ENCODE assay signal across 9 cellular contexts in the genomic region with DNA sequence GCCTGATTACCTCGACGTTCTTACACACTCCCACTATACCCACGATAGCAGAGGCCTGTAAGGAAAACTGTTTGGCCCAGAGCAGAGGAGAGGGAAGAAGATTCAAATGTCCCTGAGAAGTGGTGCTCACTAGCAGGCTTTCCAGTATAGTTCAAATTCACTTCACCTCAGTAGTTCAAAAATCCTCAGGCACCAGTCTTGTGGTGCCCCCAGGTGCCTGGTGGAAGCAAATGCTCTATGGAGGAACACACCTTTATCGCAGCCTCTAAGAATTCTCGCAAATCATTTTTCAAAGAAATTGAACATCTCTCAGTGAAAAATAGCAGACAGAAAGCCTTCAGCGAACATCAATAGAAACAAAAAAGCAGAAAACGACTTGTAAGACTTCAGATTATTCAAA. TPM values are rescaled to one million over a fixed set of nuclear protein-coding genes. Genes with fewer than 3 reads are reported as not detected.
A peak's percentile ranks its signal among the peaks of the same experiment; 100 is the strongest.
DNase-seq lines count a peak whose midpoint lies in the region; TF ChIP-seq lines count a peak whose summit lies in the region.
"Had no signal": no experiment of that assay in that cellular context is flagged by ENCODE, and none has a peak within 500 bp of the region (broad histone marks: within the 10 kb centered on the region; RNA-seq: fewer than 3 reads in every experiment).

No MANE protein-coding gene starts in this region.

- CTCF ChIA-PET in MCF 10A (lab: Yijun Ruan, JAX), result interaction anchor here (0.6 to 1.9 kb wide), 11 partner anchors 9 to 740 kb away, joined by 3 to 9 read pairs (median 3); no protein-coding TSS in a partner anchor

- H3K4me2 ChIP-seq in fibroblast of lung (ENCODE audit: extremely low read depth, insufficient read depth, low read length), result no peak overlapping the region

- H3K4me1 Mint-ChIP-seq in MCF 10A (ENCODE audit: insufficient read depth, unreplicated experiment) (no peaks in the 10 kb centered on the region), type B pancreatic cell (ENCODE audit: unreplicated experiment) (no peaks in the 10 kb centered on the region)

- DNase-seq in MCF 10A (ENCODE audit: unreplicated experiment) (peak; percentile 59), breast epithelium (ENCODE audit: low spot score in 2 of 2) (no peak), NCI-H69 (lab: John Stamatoyannopoulos, UW) (peak; percentile 52), fibroblast of lung (ENCODE audit: low read depth in 2 of 2) (peak; percentile 22 to 28), type B pancreatic cell (ENCODE audit: extremely low spot score, unreplicated experiment) (no peak), germinal center (ENCODE audit: low spot score) (no peak), NOMO-1 treated with dmso at 0.1 percent for 144 hours (lab: John Stamatoyannopoulos, UW; ENCODE audit: unreplicated experiment) (no peak)
- no peak for DNase-seq in stimulated activated CD8-positive, alpha-beta memory T cell treated with anti-CD3 and anti-CD28 coated beads, Interleukin-4, amount 100 ng/mL, for 48 hours

- H3K4me3 ChIP-seq in breast epithelium (no peak overlapping the region), fibroblast of lung (replicated peaks in 1 of 4; ENCODE audit: control extremely low read depth in 1 of 4, insufficient read depth in 1 of 4, low read depth in 3 of 4, low read length in 4 of 4) (no peak overlapping the region)

- H3K27ac Mint-ChIP-seq in MCF 10A (ENCODE audit: low read depth, unreplicated experiment) (no peak overlapping the region), type B pancreatic cell (no peak overlapping the region)

- H3K27me3 Mint-ChIP-seq in MCF 10A (ENCODE audit: insufficient read depth, unreplicated experiment), result peaks cover 17% of the 10 kb centered on the region
- H3K27me3 Mint-ChIP-seq in type B pancreatic cell, result no peaks in the 10 kb centered on the region

- H3K4me1 ChIP-seq in breast epithelium (no peaks in the 10 kb centered on the region), fibroblast of lung (ENCODE audit: control insufficient read depth, extremely low read depth, insufficient read depth, low read length) (no peaks in the 10 kb centered on the region)
- H3K4me1 ChIP-seq: parathyroid adenoma had no signal

- no peak for TF ChIP-seq POLR2A in breast epithelium (IDR thresholded peaks at IDR 0.05)

- intact Hi-C loops in MCF 10A (cut with micrococcal nuclease) (loop anchor here (1.0 kb wide), 3 partner anchors 137 to 731 kb away; no protein-coding TSS in a partner anchor), breast epithelium (cut with DNase I; ENCODE audit: low total_unique reads) (loop anchor here (10.0 kb wide), 1 partner anchor 726 kb away; no protein-coding TSS in a partner anchor)

- no peaks in the 10 kb centered on the region for H3K79me2 ChIP-seq in fibroblast of lung (ENCODE audit: control insufficient read depth, insufficient read depth, low read length)
- H3K79me2 ChIP-seq: parathyroid adenoma had no signal

- H3K27ac ChIP-seq in breast epithelium (no peak overlapping the region), fibroblast of lung (ENCODE audit: insufficient read depth, low read length) (no peak overlapping the region)
- H3K27ac ChIP-seq: parathyroid adenoma had no signal

- H3K36me3 ChIP-seq in breast epithelium (no peaks in the 10 kb centered on the region), fibroblast of lung (ENCODE audit: control insufficient read depth, insufficient read depth, low read length) (no peaks in the 10 kb centered on the region)

- H3K9me3 Mint-ChIP-seq in MCF 10A (ENCODE audit: unreplicated experiment) (peaks cover 11% of the 10 kb centered on the region), type B pancreatic cell (no peaks in the 10 kb centered on the region)

- H3K4me3 Mint-ChIP-seq in MCF 10A (ENCODE audit: unreplicated experiment) (no peak overlapping the region), type B pancreatic cell (no peak overlapping the region)

- no peak overlapping the region for H2AFZ ChIP-seq in fibroblast of lung (ENCODE audit: low read length)
- H2AFZ ChIP-seq: parathyroid adenoma had no signal

- H3K9me3 ChIP-seq in breast epithelium (no peaks in the 10 kb centered on the region), fibroblast of lung (ENCODE audit: control insufficient read depth, insufficient read depth, low read depth, low read length) (no peaks in the 10 kb centered on the region)

- TF ChIP-seq CTCF in MCF 10A (IDR thresholded peaks at IDR 0.05; ENCODE audit: unreplicated experiment), result peak; percentile 70
- no peak for TF ChIP-seq CTCF in breast epithelium (IDR thresholded peaks at IDR 0.05)
- peak in 1 of 2 donors; percentile 29 for TF ChIP-seq CTCF in fibroblast of lung (conservative IDR thresholded peaks at IDR 0.05 in 1 of 2, IDR thresholded peaks at IDR 0.05 in 1 of 2; ENCODE audit: low read depth in 1 of 2, low read length in 2 of 2)
- peak; percentile 55 for TF ChIP-seq CTCF in type B pancreatic cell (conservative IDR thresholded peaks at IDR 0.05)

- H3K27me3 ChIP-seq in breast epithelium (peaks cover 0 to 10% of the 10 kb centered on the region in 2 donors), fibroblast of lung (ENCODE audit: control insufficient read depth, insufficient read depth, low read length) (no peaks in the 10 kb centered on the region)

- BruUV-seq in MCF 10A (replicated peaks; lab: Mats Ljungman, UMichigan), result no TSS peak

- no peak overlapping the region for H3K9ac ChIP-seq in fibroblast of lung (ENCODE audit: insufficient read depth, low read length)
- H3K9ac ChIP-seq: parathyroid adenoma had no signal

- POLR2A ChIA-PET in MCF 10A (lab: Yijun Ruan, JAX), result interaction anchor here (0.7 to 1.0 kb wide), 2 partner anchors 17 to 51 kb away, joined by 3 read pairs; no protein-coding TSS in a partner anchor

- H3K36me3 Mint-ChIP-seq in MCF 10A (ENCODE audit: insufficient read depth, unreplicated experiment) (no peaks in the 10 kb centered on the region), type B pancreatic cell (no peaks in the 10 kb centered on the region)

- H4K20me1 ChIP-seq in fibroblast of lung (ENCODE audit: control insufficient read depth, extremely low read depth, insufficient read depth, low read length), result no peaks in the 10 kb centered on the region

RNA-seq across cellular contexts. Expression of a gene that starts 12.2 kb away (rescaled TPM):
- 21.8 and 24.7 TPM in 2 replicates for total RNA-seq in MCF 10A (2022)
- 10 to 100 TPM; 13.6 to 35.6 (median 23.3) TPM for total RNA-seq in breast epithelium
- 19.0 and 22.3 TPM in 2 replicates for total RNA-seq in fibroblast of lung
- 28.1 and 32.1 TPM in 2 replicates for polyA plus RNA-seq in fibroblast of lung
- polyA plus RNA-seq in fibroblast of lung (2012), result 14.9 and 18.4 TPM in 2 replicates
- polyA minus RNA-seq in fibroblast of lung (ENCODE audit: low replicate concordance), result 10.6 and 18.5 TPM in 2 replicates
- total RNA-seq in type B pancreatic cell (ENCODE audit: low replicate concordance), result 21.8 and 28.0 TPM in 2 replicates

Comparison
In these comparisons a context has a peak if more than half of its experiments do, and no peak if none do; other contexts are left out.
1. DNase-seq: peak in MCF 10A (single experiment), NCI-H69 (single experiment) and fibroblast of lung (2 of 2); none in breast epithelium (0 of 2), type B pancreatic cell (single experiment), germinal center (single experiment), NOMO-1 treated with dmso at 0.1 percent for 144 hours (single experiment) and stimulated activated CD8-positive, alpha-beta memory T cell treated with anti-CD3 and anti-CD28 coated beads, Interleukin-4, amount 100 ng/mL, for 48 hours (single experiment).
2. CTCF ChIP-seq: peak in MCF 10A (single experiment) and type B pancreatic cell (single experiment); none in breast epithelium (0 of 3).